ENCODE assay signal across 1 cellular context in genomic region chr19:41354343-41354974, GRCh38.
A peak's percentile ranks its signal among the peaks of the same experiment; 100 is the strongest.
TF ChIP-seq lines count a peak whose summit lies in the region.

No MANE protein-coding gene starts in this region.

TF ChIP-seq in GM12878, 131 proteins besides CTCF, POLR2A, EP300 and RAD21:
- TF ChIP-seq NBN (IDR thresholded peaks at IDR 0.05) (peak; percentile 2; the same call in 1 of the 2 replicates), PKNOX1 (IDR thresholded peaks at IDR 0.05) (peak; percentile 72), IKZF2 (IDR thresholded peaks at IDR 0.05) (0 out of 4 replicates have a peak, but pooled peaks of 1 of the 2 experiments have one; percentile 3), SIN3A (IDR thresholded peaks at IDR 0.05; ENCODE audit: low read depth, low read length) (no peak)
TF ChIP-seq in GM12878: peak in this region for 3.
